1 cellular context compared by ENCODE assay signal in genomic region chr19:5150902-5151741, GRCh38.
TF ChIP-seq lines count a peak whose summit lies in the region.

No MANE protein-coding gene starts in this region.

TF ChIP-seq in SK-N-SH, 30 proteins besides CTCF, POLR2A, EP300 and RAD21 (continued from another document):
- TF ChIP-seq IRF3 (IDR thresholded peaks at IDR 0.05; ENCODE audit: low read depth, low read length) (no peak), MAX (IDR thresholded peaks at IDR 0.05; ENCODE audit: low read depth) (no peak), POLR2AphosphoS5 (IDR thresholded peaks at IDR 0.05; ENCODE audit: low read depth, low read length) (no peak), PBX3 (IDR thresholded peaks at IDR 0.05) (no peak), USF2 (IDR thresholded peaks at IDR 0.05; ENCODE audit: borderline replicate concordance, low read depth, low read length) (no peak), EZH2phosphoT487 (IDR thresholded peaks at IDR 0.05; ENCODE audit: borderline replicate concordance, low read depth) (no peak), NFIC (IDR thresholded peaks at IDR 0.05; ENCODE audit: borderline replicate concordance) (no peak), REST (IDR thresholded peaks at IDR 0.05; ENCODE audit: low read depth, low read length) (no peak)
TF ChIP-seq in SK-N-SH: peak in this region for 0.
